31 cellular contexts compared by ENCODE assay signal in genomic region chr2:145253492-145253891, GRCh38.
"Had no signal": no experiment of that assay in that cellular context is flagged by ENCODE, and none has a peak within 500 bp of the region (broad histone marks: within the 10 kb centered on the region; RNA-seq: fewer than 3 reads in every experiment).

No MANE protein-coding gene starts in this region.

- H3K27me3 Mint-ChIP-seq: activated naive CD4-positive, alpha-beta T cell treated with anti-CD3 and anti-CD28 coated beads, Interleukin-2, amount 10 ng/mL, durations not matched to agents 7 days and 5 days; progenitor cell of endocrine pancreas had no signal

- H3K4me3 ChIP-seq: breast epithelium, esophagus muscularis mucosa, heart left ventricle, lower lobe of right lung, skin epidermis, stomach, thyroid gland, upper lobe of left lung had no signal

- H3K4me1 ChIP-seq: breast epithelium, esophagus muscularis mucosa, foreskin keratinocyte, heart left ventricle, lower lobe of right lung, thyroid gland, upper lobe of left lung had no signal

- H3K27ac Mint-ChIP-seq: activated CD4-positive, alpha-beta memory T cell treated with anti-CD3 and anti-CD28 coated beads for 36 hours; activated naive CD4-positive, alpha-beta T cell treated with anti-CD3 and anti-CD28 coated beads, Interleukin-2, amount 10 ng/mL, durations not matched to agents 7 days and 5 days; activated naive CD8-positive, alpha-beta T cell treated with anti-CD3 and anti-CD28 coated beads, Interleukin-2, amount 10 ng/mL, durations not matched to agents 7 days and 5 days; activated T-cell treated with anti-CD3 and anti-CD28 coated beads, Interleukin-2, amount 50 U/mL, for 24 hours; dendritic cell treated with granulocyte-macrophage colony-stimulating factor and Interleukin-4, amounts not matched to agents 40 ng/mL and 50 ng/mL, for 4 days; endodermal cell; nephron; progenitor cell of endocrine pancreas; stimulated activated effector memory CD8-positive, alpha-beta T cell treated with anti-CD3 and anti-CD28 coated beads, Interleukin-12 subunit alpha, Interleukin-12 subunit beta, amount 100 ng/mL, for 72 hours; T-helper 1 cell treated with Interleukin-12 subunit alpha and Interleukin-12 subunit beta and Interleukin-4 antibody, amounts not matched to agents 30 μg/mL and 1 μg/mL, for 36 hours had no signal

- H3K27me3 ChIP-seq: breast epithelium, esophagus muscularis mucosa, foreskin keratinocyte, stomach, thyroid gland, upper lobe of left lung had no signal

- H3K4me3 Mint-ChIP-seq: activated CD4-positive, alpha-beta memory T cell treated with anti-CD3 and anti-CD28 coated beads for 36 hours; activated naive CD4-positive, alpha-beta T cell treated with anti-CD3 and anti-CD28 coated beads, Interleukin-2, amount 10 ng/mL, durations not matched to agents 7 days and 5 days; activated naive CD8-positive, alpha-beta T cell treated with anti-CD3 and anti-CD28 coated beads, Interleukin-2, amount 10 ng/mL, durations not matched to agents 7 days and 5 days; activated T-cell treated with anti-CD3 and anti-CD28 coated beads, Interleukin-2, amount 50 U/mL, for 24 hours; central memory CD8-positive, alpha-beta T cell; dendritic cell treated with granulocyte-macrophage colony-stimulating factor and Interleukin-4, amounts not matched to agents 40 ng/mL and 50 ng/mL, for 4 days; endodermal cell; nephron; stimulated activated effector memory CD8-positive, alpha-beta T cell treated with anti-CD3 and anti-CD28 coated beads, Interleukin-12 subunit alpha, Interleukin-12 subunit beta, amount 100 ng/mL, for 72 hours; T-helper 1 cell treated with Interleukin-12 subunit alpha and Interleukin-12 subunit beta and Interleukin-4 antibody, amounts not matched to agents 30 μg/mL and 1 μg/mL, for 36 hours had no signal

- DNase-seq: activated CD4-positive, alpha-beta memory T cell treated with anti-CD3 and anti-CD28 coated beads for 36 hours; activated CD4-positive, alpha-beta T cell treated with anti-CD3 and anti-CD28 coated beads for 48 hours; activated CD8-positive, alpha-beta memory T cell treated with anti-CD3 and anti-CD28 coated beads, Interleukin-2, amount 50 U/mL, for 4 hours; activated gamma-delta T cell; activated naive CD4-positive, alpha-beta T cell treated with anti-CD3 and anti-CD28 coated beads, Interleukin-2, amount 10 ng/mL, durations not matched to agents 7 days and 5 days; activated naive CD8-positive, alpha-beta T cell treated with anti-CD3 and anti-CD28 coated beads, Interleukin-2, amount 10 ng/mL, durations not matched to agents 7 days and 5 days; activated T-cell treated with anti-CD3 and anti-CD28 coated beads, Interleukin-2, amount 50 U/mL, for 24 hours; amniotic stem cell; endodermal cell; heart left ventricle; lower lobe of right lung; mesenchymal stem cell; stimulated activated CD4-positive, alpha-beta T cell treated with anti-CD3 and anti-CD28 coated beads, Interleukin-4, amount 100 ng/mL, for 24 hours; stomach; T-helper 9 cell; thyroid gland; upper lobe of left lung had no signal

- ATAC-seq: foreskin keratinocyte; heart left ventricle; left lobe of liver; lower lobe of right lung; sciatic nerve; stimulated activated effector memory CD8-positive, alpha-beta T cell treated with anti-CD3 and anti-CD28 coated beads, Interleukin-12 subunit alpha, Interleukin-12 subunit beta, amount 100 ng/mL, for 72 hours had no signal

- H3K36me3 ChIP-seq: breast epithelium, esophagus muscularis mucosa, heart left ventricle, lower lobe of right lung, stomach, thyroid gland, upper lobe of left lung had no signal

- H3K4me1 Mint-ChIP-seq: activated naive CD4-positive, alpha-beta T cell treated with anti-CD3 and anti-CD28 coated beads, Interleukin-2, amount 10 ng/mL, durations not matched to agents 7 days and 5 days; activated naive CD8-positive, alpha-beta T cell treated with anti-CD3 and anti-CD28 coated beads, Interleukin-2, amount 10 ng/mL, durations not matched to agents 7 days and 5 days; central memory CD8-positive, alpha-beta T cell; endodermal cell; stimulated activated effector memory CD8-positive, alpha-beta T cell treated with anti-CD3 and anti-CD28 coated beads, Interleukin-12 subunit alpha, Interleukin-12 subunit beta, amount 100 ng/mL, for 72 hours had no signal

- H3K9me3 ChIP-seq: breast epithelium, esophagus muscularis mucosa, heart left ventricle, lower lobe of right lung, stomach, thyroid gland, upper lobe of left lung had no signal

- H3K27ac ChIP-seq: breast epithelium, esophagus muscularis mucosa, foreskin keratinocyte, heart left ventricle, lower lobe of right lung, skin epidermis, thyroid gland, upper lobe of left lung, VCaP had no signal

- H3K36me3 Mint-ChIP-seq: activated CD4-positive, alpha-beta memory T cell treated with anti-CD3 and anti-CD28 coated beads for 36 hours; activated naive CD4-positive, alpha-beta T cell treated with anti-CD3 and anti-CD28 coated beads, Interleukin-2, amount 10 ng/mL, durations not matched to agents 7 days and 5 days; activated naive CD8-positive, alpha-beta T cell treated with anti-CD3 and anti-CD28 coated beads, Interleukin-2, amount 10 ng/mL, durations not matched to agents 7 days and 5 days; stimulated activated effector memory CD8-positive, alpha-beta T cell treated with anti-CD3 and anti-CD28 coated beads, Interleukin-12 subunit alpha, Interleukin-12 subunit beta, amount 100 ng/mL, for 72 hours had no signal

- H3K9me3 Mint-ChIP-seq: activated CD4-positive, alpha-beta memory T cell treated with anti-CD3 and anti-CD28 coated beads for 36 hours; activated naive CD4-positive, alpha-beta T cell treated with anti-CD3 and anti-CD28 coated beads, Interleukin-2, amount 10 ng/mL, durations not matched to agents 7 days and 5 days; activated naive CD8-positive, alpha-beta T cell treated with anti-CD3 and anti-CD28 coated beads, Interleukin-2, amount 10 ng/mL, durations not matched to agents 7 days and 5 days; activated T-cell treated with anti-CD3 and anti-CD28 coated beads, Interleukin-2, amount 50 U/mL, for 24 hours; central memory CD8-positive, alpha-beta T cell; dendritic cell treated with granulocyte-macrophage colony-stimulating factor and Interleukin-4, amounts not matched to agents 40 ng/mL and 50 ng/mL, for 4 days; endodermal cell; nephron; stimulated activated effector memory CD8-positive, alpha-beta T cell treated with anti-CD3 and anti-CD28 coated beads, Interleukin-12 subunit alpha, Interleukin-12 subunit beta, amount 100 ng/mL, for 72 hours; T-helper 1 cell treated with Interleukin-12 subunit alpha and Interleukin-12 subunit beta and Interleukin-4 antibody, amounts not matched to agents 30 μg/mL and 1 μg/mL, for 36 hours had no signal

- FAIRE-seq: TTC549 had no signal
